In genomic region chr1:152182942-152183341, GRCh38 we compare ENCODE assay signal across 14 cellular contexts. TPM values are rescaled to one million over a fixed set of nuclear protein-coding genes. Genes with fewer than 3 reads are reported as not detected.
A peak's percentile ranks its signal among the peaks of the same experiment; 100 is the strongest.
DNase-seq lines count a peak whose midpoint lies in the region; ATAC-seq and TF ChIP-seq lines count a peak whose summit lies in the region.
"Had no signal": no experiment of that assay in that cellular context is flagged by ENCODE, and none has a peak within 500 bp of the region (broad histone marks: within the 10 kb centered on the region; RNA-seq: fewer than 3 reads in every experiment).

No MANE protein-coding gene starts in this region.

- H3K27ac ChIP-seq in right atrium auricular region (no peak overlapping the region), suprapubic skin (peak overlapping the region; percentile 75)

- ATAC-seq in Right ventricle myocardium superior (ENCODE audit: poor library complexity), result peak; percentile 62
- peak; percentile 85 for ATAC-seq in SK-N-SH treated with all-trans-retinoic acid at 6 μM for 48 hours
- ATAC-seq in HG03432 (IDR thresholded peaks at IDR 0.05; ENCODE audit: unreplicated experiment), result no peak
- no peak for ATAC-seq in T-cell (replicated peaks in 1 of 4)
- ATAC-seq: CD8-positive, alpha-beta T cell; WTC11 had no signal

- no peak overlapping the region for H3K4me3 Mint-ChIP-seq in T-cell
- H3K4me3 Mint-ChIP-seq: activated naive CD4-positive, alpha-beta T cell treated with anti-CD3 and anti-CD28 coated beads, Interleukin-2, amount 50 U/mL, for 24 hours; CD8-positive, alpha-beta T cell; WTC11 had no signal

- no peaks in the 10 kb centered on the region for H3K36me3 ChIP-seq in right atrium auricular region
- H3K36me3 ChIP-seq in suprapubic skin, result no peaks in the 10 kb centered on the region

- no peaks in the 10 kb centered on the region for H3K9me3 ChIP-seq in right atrium auricular region
- no peaks in the 10 kb centered on the region for H3K9me3 ChIP-seq in suprapubic skin

- no peak overlapping the region for H3K4me3 ChIP-seq in right atrium auricular region
- no peak overlapping the region for H3K4me3 ChIP-seq in suprapubic skin

- no peak overlapping the region for H3K27ac Mint-ChIP-seq in T-cell
- H3K27ac Mint-ChIP-seq: activated naive CD4-positive, alpha-beta T cell treated with anti-CD3 and anti-CD28 coated beads, Interleukin-2, amount 50 U/mL, for 24 hours; CD8-positive, alpha-beta T cell; WTC11 had no signal

- no peak for TF ChIP-seq POLR2A in suprapubic skin (IDR thresholded peaks at IDR 0.05)

- H3K27me3 ChIP-seq in right atrium auricular region (no peaks in the 10 kb centered on the region), suprapubic skin (no peaks in the 10 kb centered on the region)

- DNase-seq in Right ventricle myocardium superior, result no peak
- DNase-seq in right atrium auricular region (ENCODE audit: low spot score), result no peak
- peak; percentile 78 for DNase-seq in fibroblast of the conjunctiva (ENCODE audit: low read depth)
- DNase-seq in suprapubic skin (ENCODE audit: low spot score in 2 of 2), result no peak
- no peak for DNase-seq in T-cell
- DNase-seq in iPS-NIHi11 (ENCODE audit: low spot score), result no peak
- DNase-seq: CD8-positive, alpha-beta T cell had no signal

- peaks cover 0 to 3% (median 0%) of the 10 kb centered on the region in 3 donors for H3K4me1 Mint-ChIP-seq in T-cell
- H3K4me1 Mint-ChIP-seq: WTC11 had no signal

- TF ChIP-seq EP300 in suprapubic skin (IDR thresholded peaks at IDR 0.05), result no peak

- WGBS in suprapubic skin, result 34% methylated on average over 2 of the region's 2 CpGs

- intact Hi-C loops in Right ventricle myocardium superior (cut with DNase I), result no loop called here

- POLR2A ChIA-PET in T-cell (lab: Charles Lee), result no interaction called here

- no peaks in the 10 kb centered on the region for H3K9me3 Mint-ChIP-seq in T-cell
- H3K9me3 Mint-ChIP-seq: activated naive CD4-positive, alpha-beta T cell treated with anti-CD3 and anti-CD28 coated beads, Interleukin-2, amount 50 U/mL, for 24 hours; CD8-positive, alpha-beta T cell had no signal

- H3K4me1 ChIP-seq in right atrium auricular region (peaks cover 0 to 6% of the 10 kb centered on the region in 2 donors), suprapubic skin (peaks cover 32% of the 10 kb centered on the region)

- CTCF ChIA-PET in T-cell (lab: Charles Lee), result interaction anchor here (2.9 to 6.8 kb wide), 2 partner anchors 130 to 276 kb away, joined by 11 to 134 read pairs; no protein-coding TSS in a partner anchor

- TF ChIP-seq CTCF in right atrium auricular region (IDR thresholded peaks at IDR 0.05) (no peak), suprapubic skin (IDR thresholded peaks at IDR 0.05) (no peak)

- H3K27me3 Mint-ChIP-seq in T-cell, result peaks cover 2 to 6% of the 10 kb centered on the region in 2 donors

- H3K36me3 Mint-ChIP-seq in T-cell, result no peaks in the 10 kb centered on the region
- H3K36me3 Mint-ChIP-seq: activated naive CD4-positive, alpha-beta T cell treated with anti-CD3 and anti-CD28 coated beads, Interleukin-2, amount 50 U/mL, for 24 hours; CD8-positive, alpha-beta T cell had no signal

TF ChIP-seq in SK-N-SH treated with all-trans-retinoic acid at 6 μM for 48 hours, 23 proteins besides CTCF, POLR2A, EP300 and RAD21:
- TF ChIP-seq ZNF70 (CRISPR knock-in tag; IDR thresholded peaks at IDR 0.05) (no peak), PATZ1 (CRISPR knock-in tag; IDR thresholded peaks at IDR 0.05; ENCODE audit: borderline replicate concordance) (no peak), CREB5 (CRISPR knock-in tag; IDR thresholded peaks at IDR 0.05; ENCODE audit: low read depth) (no peak), BACH2 (CRISPR knock-in tag; IDR thresholded peaks at IDR 0.05; ENCODE audit: borderline replicate concordance) (no peak), TCF4 (CRISPR knock-in tag; IDR thresholded peaks at IDR 0.05; ENCODE audit: borderline replicate concordance) (no peak), ZNF565 (CRISPR knock-in tag; conservative IDR thresholded peaks at IDR 0.05; ENCODE audit: low read depth) (no peak), ZFP3 (CRISPR knock-in tag; IDR thresholded peaks at IDR 0.05) (no peak), POU6F1 (CRISPR knock-in tag; IDR thresholded peaks at IDR 0.05; ENCODE audit: borderline replicate concordance, low read depth) (no peak), ZC3H10 (CRISPR knock-in tag; IDR thresholded peaks at IDR 0.05) (no peak), ESRRG (CRISPR knock-in tag; IDR thresholded peaks at IDR 0.05) (no peak), SNAI2 (CRISPR knock-in tag; IDR thresholded peaks at IDR 0.05) (no peak)

RNA-seq across cellular contexts. Expression of gene RPTN, which starts 23.9 kb away (rescaled TPM):
- total RNA-seq in Right ventricle myocardium superior, result not detected
- total RNA-seq in right atrium auricular region, result not detected
- total RNA-seq in suprapubic skin, result 10 to 100 TPM in 3 of 4 donors, 1 to 10 TPM in 1; 9.0 to 40.3 (median 18.2) TPM
- total RNA-seq in T-cell, result not detected
- total RNA-seq: CD8-positive, alpha-beta T cell; mononuclear cell; OCI-LY7; temporal lobe; WTC11 had no signal

RNA-seq across cellular contexts. Expression of gene HRNR, which starts 41.1 kb away (rescaled TPM):
- total RNA-seq in Right ventricle myocardium superior, result not detected
- not detected for total RNA-seq in right atrium auricular region
- not detected for total RNA-seq in suprapubic skin
- not detected for total RNA-seq in T-cell
- total RNA-seq: CD8-positive, alpha-beta T cell; OCI-LY7; temporal lobe; WTC11 had no signal

Comparison
In these comparisons a context has a peak if more than half of its experiments do, and no peak if none do; other contexts are left out.
1. ATAC-seq: peak in Right ventricle myocardium superior (single experiment) and SK-N-SH treated with all-trans-retinoic acid at 6 μM for 48 hours (single experiment); none in HG03432 (single experiment) and T-cell (0 of 4).